ENCODE assay signal across 8 cellular contexts in the genomic region with DNA sequence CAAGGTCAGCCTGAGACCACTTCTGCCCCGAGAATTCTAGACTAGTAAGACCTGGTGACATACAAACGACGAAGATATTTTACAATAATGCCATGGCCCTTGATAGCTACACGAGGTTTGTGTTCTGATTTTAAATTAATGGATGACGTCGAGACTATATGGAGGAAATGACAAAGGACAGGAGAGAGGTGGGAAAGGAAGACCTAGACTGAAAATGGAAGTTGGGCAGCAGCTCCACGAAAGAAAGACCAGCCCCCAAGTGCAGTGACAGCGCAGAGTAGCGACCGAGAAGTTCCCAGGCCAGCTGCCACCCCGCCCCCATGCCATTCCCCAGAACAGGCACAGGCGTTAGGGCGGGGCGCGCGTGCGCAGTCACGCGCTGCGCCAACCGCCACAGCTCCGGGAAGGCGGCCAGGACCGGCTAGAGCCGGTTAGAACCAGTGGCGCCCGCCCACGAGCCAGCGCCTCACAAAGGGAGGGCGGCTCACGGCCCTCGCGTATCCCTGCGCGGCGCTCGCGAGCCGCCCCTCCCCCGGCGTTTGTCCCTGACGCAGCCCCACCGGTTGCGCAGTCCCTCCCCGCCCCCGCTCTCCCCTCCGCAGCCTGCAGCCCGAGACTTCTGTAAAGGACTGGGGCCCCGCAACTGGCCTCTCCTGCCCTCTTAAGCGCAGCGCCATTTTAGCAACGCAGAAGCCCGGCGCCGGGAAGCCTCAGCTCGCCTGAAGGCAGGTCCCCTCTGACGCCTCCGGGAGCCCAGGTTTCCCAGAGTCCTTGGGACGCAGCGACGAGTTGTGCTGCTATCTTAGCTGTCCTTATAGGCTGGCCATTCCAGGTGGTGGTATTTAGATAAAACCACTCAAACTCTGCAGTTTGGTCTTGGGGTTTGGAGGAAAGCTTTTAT. TPM values are rescaled to one million over a fixed set of nuclear protein-coding genes. Genes with fewer than 3 reads are reported as not detected.
DNase-seq lines count a peak whose midpoint lies in the region; ATAC-seq and TF ChIP-seq lines count a peak whose summit lies in the region.

No MANE protein-coding gene starts in this region.

- peak overlapping the region; percentile 86 for H3K4me2 ChIP-seq in osteoblast (ENCODE audit: insufficient read depth, low read length)

- peaks cover 78% of the 10 kb centered on the region for H3K79me2 ChIP-seq in osteoblast (ENCODE audit: insufficient read depth, low read length)

- peak; percentile 55 for ATAC-seq in HG02571 (IDR thresholded peaks at IDR 0.05; ENCODE audit: unreplicated experiment)

- peaks cover 52% of the 10 kb centered on the region for H3K4me1 ChIP-seq in SJSA1 (replicated peaks)
- H3K4me1 ChIP-seq in osteoblast (ENCODE audit: insufficient read depth, low read length) = peaks cover 50% of the 10 kb centered on the region

- H3K9me3 ChIP-seq in SJSA1 (replicated peaks) = no peaks in the 10 kb centered on the region
- no peaks in the 10 kb centered on the region for H3K9me3 ChIP-seq in osteoblast (ENCODE audit: low read depth, low read length)

- H3K27ac ChIP-seq in SJSA1 (peak overlapping the region; percentile 98), osteoblast (ENCODE audit: low read depth, low read length) (peak overlapping the region; percentile 95), temporal lobe (ENCODE audit: low read depth, low read length) (peak overlapping the region; percentile 100)

- H4K20me1 ChIP-seq in osteoblast (ENCODE audit: insufficient read depth, low read length) = peaks cover 31% of the 10 kb centered on the region

- H3K4me3 ChIP-seq in NB4 (ENCODE audit: low read depth, low read length) = peak overlapping the region; percentile 87
- peak overlapping the region; percentile 59 for H3K4me3 ChIP-seq in SJSA1
- H3K4me3 ChIP-seq in osteoblast (ENCODE audit: insufficient read depth, low read length) = peak overlapping the region; percentile 86

- H3K27me3 ChIP-seq in SJSA1 (replicated peaks) (peaks cover 10% of the 10 kb centered on the region; the same call in 1 of the 2 replicates), osteoblast (ENCODE audit: insufficient read depth, low read length) (no peaks in the 10 kb centered on the region)

- TF ChIP-seq CTCF in NB4 (IDR thresholded peaks at IDR 0.05; ENCODE audit: low read depth, low read length) (no peak), osteoblast (IDR thresholded peaks at IDR 0.05; ENCODE audit: extremely low read depth, low read depth, low read length) (no peak)

- peak; percentile 57 for TF ChIP-seq POLR2A in NB4 (IDR thresholded peaks at IDR 0.05; ENCODE audit: extremely low read depth, insufficient read length)

- peak; percentile 82 for DNase-seq in GM04503 (ENCODE audit: low read depth)
- DNase-seq in NB4 (ENCODE audit: low read depth) = peak; percentile 100
- DNase-seq in SJSA1 (ENCODE audit: low read depth in 1 of 2, low spot score in 2 of 2) = peak; percentile 100
- DNase-seq in activated naive CD4-positive, alpha-beta T cell treated with Interleukin-2 at 50 U/mL for 16 hours = peak; percentile 98
- DNase-seq in germinal center (ENCODE audit: low spot score) = peak; percentile 89
- peak; percentile 93 for DNase-seq in osteoblast (ENCODE audit: insufficient read length, low spot score, missing footprints)

- H2AFZ ChIP-seq in osteoblast (ENCODE audit: low read length) = no peak overlapping the region

- H3K36me3 ChIP-seq in SJSA1 (peaks cover 34% of the 10 kb centered on the region), osteoblast (ENCODE audit: insufficient read depth, low read length) (peaks cover 24% of the 10 kb centered on the region)

RNA-seq across cellular contexts. Expression of a gene that starts 1.5 kb away (rescaled TPM):
- total RNA-seq in SJSA1 (2014; rRNA removed; shearing (Covaris generic)) = 1,620 and 2,210 TPM in 2 replicates
- total RNA-seq in osteoblast = 19,002 and 21,612 TPM in 2 replicates
- total RNA-seq in temporal lobe = 8,183 TPM

RNA-seq across cellular contexts. Expression of a gene that starts 27.5 kb away (rescaled TPM):
- 103 and 130 TPM in 2 replicates for total RNA-seq in SJSA1 (2014; rRNA removed; shearing (Covaris generic))
- total RNA-seq in osteoblast (109 and 115 TPM in 2 replicates), temporal lobe (34.2 TPM)

Comparison
In these comparisons a context has a peak if more than half of its experiments do, and no peak if none do; other contexts are left out.
1. Peak in every context shown above with its lines: DNase-seq, ATAC-seq, H3K4me3 ChIP-seq and H3K27ac ChIP-seq.